In the genomic region with DNA sequence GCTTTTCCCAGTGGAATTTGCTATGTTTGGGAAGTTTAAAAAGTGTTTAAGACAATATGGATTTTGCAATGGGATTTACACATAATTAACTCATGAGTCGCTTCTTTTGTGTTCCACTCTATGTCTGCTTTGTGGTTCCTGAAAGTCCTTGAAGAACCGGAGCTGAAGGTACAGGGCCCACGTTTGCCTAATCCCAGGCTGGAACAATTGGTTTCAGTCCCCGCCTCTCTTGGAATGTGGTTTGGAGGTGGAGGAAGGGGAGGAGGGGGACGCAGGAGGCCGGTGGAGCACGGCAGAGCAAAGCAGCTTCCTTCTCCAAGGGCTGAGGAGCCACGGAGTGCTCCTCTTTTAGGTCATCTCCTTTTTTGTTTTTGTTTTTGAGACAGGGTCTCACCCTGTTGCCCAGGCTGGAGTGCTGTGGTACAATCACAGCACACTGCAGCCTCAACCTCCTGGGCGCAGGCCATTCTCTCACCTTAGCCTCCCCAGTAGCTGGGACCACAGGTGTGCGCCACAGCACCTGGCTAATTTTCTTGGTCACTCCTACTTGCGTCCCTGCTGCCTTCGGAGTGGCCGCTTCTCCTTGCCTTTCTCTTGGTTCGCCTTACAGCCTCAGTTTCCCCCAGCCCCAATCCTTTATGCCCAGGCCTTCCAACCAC, we compare ENCODE assay signal across 12 cellular contexts.
DNase-seq lines count a peak whose midpoint lies in the region; ATAC-seq, FAIRE-seq and TF ChIP-seq lines count a peak whose summit lies in the region.
"Had no signal": no experiment of that assay in that cellular context is flagged by ENCODE, and none has a peak within 500 bp of the region (broad histone marks: within the 10 kb centered on the region; RNA-seq: fewer than 3 reads in every experiment).

No MANE protein-coding gene starts in this region.

- peaks cover 26% of the 10 kb centered on the region for H3K4me1 Mint-ChIP-seq in T-helper 17 cell

- H3K36me3 ChIP-seq in HUES64 (ENCODE audit: insufficient read depth, low read length) (no peaks in the 10 kb centered on the region), K562 (ENCODE audit: control insufficient read depth, insufficient read depth, low read length) (no peaks in the 10 kb centered on the region), keratinocyte (ENCODE audit: control insufficient read depth in 2 of 2, extremely low read depth in 1 of 2, insufficient read depth in 2 of 2, low read length in 2 of 2) (no peaks in the 10 kb centered on the region), colonic mucosa (no peaks in the 10 kb centered on the region)

- H3K79me2 ChIP-seq in K562 (ENCODE audit: control insufficient read depth, insufficient read depth, low read length) (no peaks in the 10 kb centered on the region), keratinocyte (ENCODE audit: control insufficient read depth, insufficient read depth, low read length) (no peaks in the 10 kb centered on the region)

- CTCF ChIA-PET in A549 (lab: Yijun Ruan, JAX) = interaction anchor here (1.1 to 1.3 kb wide), 3 partner anchors 10 to 180 kb away, joined by 3 to 5 read pairs (median 3); no protein-coding TSS in a partner anchor
- CTCF ChIA-PET in K562 (lab: Yijun Ruan, JAX; ENCODE audit: low intra/inter-chr PET ratio) = no interaction called here

- TF ChIP-seq EP300 in A549 (IDR thresholded peaks at IDR 0.05) (no peak), K562 (IDR thresholded peaks at IDR 0.05; ENCODE audit: low read length) (no peak)

- WGBS in A549 (ENCODE audit: missing lambda C conversion rate) = 75% methylated on average over 14 of the region's 14 CpGs
- WGBS in HUES64 = 55% methylated on average over 14 of the region's 14 CpGs
- 16% methylated on average over 14 of the region's 14 CpGs for WGBS in K562 (ENCODE audit: insufficient coverage, low coverage, missing lambda C conversion rate)

- H3K9me1 ChIP-seq in K562 (ENCODE audit: control insufficient read depth, insufficient read depth, low read length) (no peaks in the 10 kb centered on the region), keratinocyte (ENCODE audit: control insufficient read depth, extremely low read depth, insufficient read depth, low read length) (no peaks in the 10 kb centered on the region)

- H3K9me3 ChIP-seq in A549 = peaks cover 4% of the 10 kb centered on the region; the same call in 1 of the 3 replicates
- no peaks in the 10 kb centered on the region; the same call in 1 of the 2 replicates for H3K9me3 ChIP-seq in HUES64 (ENCODE audit: insufficient read depth, low read depth, low read length)
- 0 out of 2 replicates have a peak, but pooled peaks cover 2% of the 10 kb centered on the region for H3K9me3 ChIP-seq in K562 (replicated peaks; ENCODE audit: control insufficient read depth, insufficient read depth, low read depth, low read length)
- no peaks in the 10 kb centered on the region for H3K9me3 ChIP-seq in keratinocyte (ENCODE audit: control insufficient read depth, low read depth, low read length)
- no peaks in the 10 kb centered on the region for H3K9me3 ChIP-seq in T-helper 17 cell (ENCODE audit: control insufficient read depth, low read length, poor library complexity, severe bottlenecking)
- no peaks in the 10 kb centered on the region for H3K9me3 ChIP-seq in colonic mucosa

- dilution Hi-C loops in keratinocyte (cut with MboI; ENCODE audit: extremely low pct_ligation_motif_present, low sequenced_read_pairs) = no loop called here

- no peak overlapping the region for H3K4me3 ChIP-seq in A549
- no peak overlapping the region for H3K4me3 ChIP-seq in HUES64 (ENCODE audit: low read length)
- H3K4me3 ChIP-seq in K562 = no peak overlapping the region
- no peak overlapping the region for H3K4me3 ChIP-seq in keratinocyte (ENCODE audit: control insufficient read depth in 2 of 3, extremely low read depth in 1 of 3, insufficient read depth in 2 of 3, low read depth in 1 of 3, low read length in 3 of 3)
- no peak overlapping the region for H3K4me3 ChIP-seq in colonic mucosa

- DNase-seq in A549 (ENCODE audit: low read depth in 1 of 2, low spot score in 1 of 2) (peak in 1 of 2 experiments; percentile 44), K562 (ENCODE audit: extremely low read depth in 1 of 4, low spot score in 3 of 4) (no peak), keratinocyte (ENCODE audit: low read depth, low spot score) (no peak), dedifferentiated amniotic fluid mesenchymal stem cell (ENCODE audit: extremely low spot score) (no peak), T-helper 17 cell (no peak), colonic mucosa (no peak)
- DNase-seq: activated effector memory CD4-positive, alpha-beta T cell treated with anti-CD3 and anti-CD28 coated beads, Interleukin-2, amount 50 U/mL, for 16 hours; NCI-H1694; stimulated activated naive CD8-positive, alpha-beta T cell treated with anti-CD3 and anti-CD28 coated beads, Interleukin-15, Interleukin-2, amounts not matched to agents 100 U/mL and 50 U/mL, for 24 hours had no signal

- H3K27me3 ChIP-seq in HUES64 (ENCODE audit: insufficient read depth, low read length) (no peaks in the 10 kb centered on the region), K562 (ENCODE audit: control insufficient read depth in 2 of 2, insufficient read depth in 2 of 2, low read length in 2 of 2) (peaks cover 29 to 63% of the 10 kb centered on the region in 2 experiments; a peak in 4 of 5 replicates), keratinocyte (ENCODE audit: control insufficient read depth, extremely low read depth, insufficient read depth, low read length) (no peaks in the 10 kb centered on the region), colonic mucosa (no peaks in the 10 kb centered on the region)

- intact Hi-C loops in K562 (cut with micrococcal nuclease) = no loop called here
- intact Hi-C loops in colonic mucosa (cut with DNase I) = no loop called here

- H3K9ac ChIP-seq in HUES64 (ENCODE audit: low read depth, low read length) (no peak overlapping the region), K562 (ENCODE audit: insufficient read depth in 1 of 2, low read depth in 2 of 2, low read length in 2 of 2) (no peak overlapping the region), keratinocyte (ENCODE audit: control insufficient read depth, extremely low read depth, insufficient read depth, low read length) (no peak overlapping the region), colonic mucosa (ENCODE audit: low read depth in 2 of 2, low read length in 2 of 2) (no peak overlapping the region)

- H3K4me3 Mint-ChIP-seq in T-helper 17 cell = no peak overlapping the region
- H3K4me3 Mint-ChIP-seq: neural crest cell had no signal

- no peak for TF ChIP-seq CTCF in A549 (IDR thresholded peaks at IDR 0.05)
- TF ChIP-seq CTCF in K562 (IDR thresholded peaks at IDR 0.05 in 2 of 3, conservative IDR thresholded peaks at IDR 0.05 in 1 of 3; ENCODE audit: insufficient read depth in 2 of 3, low read depth in 1 of 3, low read length in 3 of 3) = no peak
- TF ChIP-seq CTCF in keratinocyte (optimal IDR thresholded peaks at IDR 0.05 in 1 of 3, IDR thresholded peaks at IDR 0.05 in 1 of 3, conservative IDR thresholded peaks at IDR 0.05 in 1 of 3; ENCODE audit: extremely low read depth in 1 of 3, insufficient read depth in 2 of 3, low read length in 3 of 3) = no peak
- TF ChIP-seq CTCF in colonic mucosa (IDR thresholded peaks at IDR 0.05) = no peak

- H2AFZ ChIP-seq in K562 (ENCODE audit: low read depth, low read length) (no peak overlapping the region), keratinocyte (ENCODE audit: control insufficient read depth, low read length) (peak overlapping the region; percentile 21)

- ATAC-seq in A549 (peak in 1 of 2 experiments; percentile 45; a peak in 3 of 6 replicates), K562 (no peak), T-helper 17 cell (no peak), HG02852 (IDR thresholded peaks at IDR 0.05; ENCODE audit: unreplicated experiment) (no peak)
- ATAC-seq: stimulated activated naive CD8-positive, alpha-beta T cell treated with anti-CD3 and anti-CD28 coated beads, Interleukin-15, Interleukin-2, amounts not matched to agents 100 U/mL and 50 U/mL, for 24 hours had no signal

- in situ Hi-C loops in K562 (cut with MboI) = no loop called here

- POLR2A ChIA-PET in A549 (lab: Yijun Ruan, JAX) (interaction anchor here (1.0 to 1.2 kb wide), 2 partner anchors 34 to 58 kb away, joined by 4 read pairs; no protein-coding TSS in a partner anchor), K562 (lab: Yijun Ruan, JAX) (interaction anchor here (1.0 to 2.1 kb wide), 3 partner anchors 9 to 16 kb away, joined by 3 to 8 read pairs (median 4); no protein-coding TSS in a partner anchor)

- no peak for TF ChIP-seq POLR2A in A549 (IDR thresholded peaks at IDR 0.05; ENCODE audit: low read length)
- no peak for TF ChIP-seq POLR2A in K562 (conservative IDR thresholded peaks at IDR 0.05)

- H3K36me3 Mint-ChIP-seq in T-helper 17 cell (ENCODE audit: low read depth) = no peaks in the 10 kb centered on the region

- peak overlapping the region; percentile 56 for H3K4me2 ChIP-seq in A549
- no peak overlapping the region for H3K4me2 ChIP-seq in K562 (ENCODE audit: insufficient read depth, low read length)
- peak overlapping the region; percentile 42 for H3K4me2 ChIP-seq in keratinocyte (ENCODE audit: control insufficient read depth, extremely low read depth, insufficient read depth, low read depth, low read length)

- H3K27ac Mint-ChIP-seq in T-helper 17 cell = no peak overlapping the region

- TF ChIP-seq RAD21 in A549 (conservative IDR thresholded peaks at IDR 0.05 in 1 of 2, IDR thresholded peaks at IDR 0.05 in 1 of 2) (no peak), K562 (CRISPR knock-in tag; conservative IDR thresholded peaks at IDR 0.05 in 1 of 2, IDR thresholded peaks at IDR 0.05 in 1 of 2) (no peak)

- no peaks in the 10 kb centered on the region for H3K27me3 Mint-ChIP-seq in T-helper 17 cell

- H3K4me1 ChIP-seq in A549 (peaks cover 22% of the 10 kb centered on the region), HUES64 (ENCODE audit: insufficient read depth, low read length) (peaks cover 9% of the 10 kb centered on the region; the same call in 1 of the 2 replicates), K562 (replicated peaks in 1 of 2; ENCODE audit: control insufficient read depth in 2 of 2, insufficient read depth in 2 of 2, low read length in 2 of 2) (no peaks in the 10 kb centered on the region; a peak in 1 of 5 replicates), keratinocyte (ENCODE audit: control insufficient read depth, extremely low read depth, insufficient read depth, low read length) (peaks cover 12% of the 10 kb centered on the region), colonic mucosa (no peaks in the 10 kb centered on the region)

- H3K27ac ChIP-seq in A549 (peak overlapping the region; percentile 64 to 78), HUES64 (ENCODE audit: low read depth, low read length) (peak overlapping the region; percentile 5; the same call in 1 of the 2 replicates), K562 (ENCODE audit: extremely low read depth, low read depth, low read length) (no peak overlapping the region), keratinocyte (ENCODE audit: control insufficient read depth, insufficient read depth, low read length) (no peak overlapping the region), colonic mucosa (no peak overlapping the region)

- BruUV-seq in K562 (replicated peaks; lab: Mats Ljungman, UMichigan) = no TSS peak

- FAIRE-seq in A549 (lab: Jason Lieb, UNC) (no peak), K562 (lab: Jason Lieb, UNC) (no peak), keratinocyte (lab: Jason Lieb, UNC) (peak; percentile 41)

- H4K20me1 ChIP-seq in K562 (replicated peaks; ENCODE audit: control insufficient read depth, insufficient read depth, low read length) (no peaks in the 10 kb centered on the region), keratinocyte (ENCODE audit: control insufficient read depth, extremely low read depth, insufficient read depth, low read length) (no peaks in the 10 kb centered on the region)

Comparison
In these comparisons a context has a peak if more than half of its experiments do, and no peak if none do; other contexts are left out.
1. H3K27ac ChIP-seq: peak in A549 (2 of 2) and HUES64 (single experiment); none in K562 (single experiment), keratinocyte (single experiment) and colonic mucosa (single experiment).